Comparison of ENCODE assay signal across 8 cellular contexts in the genomic region with DNA sequence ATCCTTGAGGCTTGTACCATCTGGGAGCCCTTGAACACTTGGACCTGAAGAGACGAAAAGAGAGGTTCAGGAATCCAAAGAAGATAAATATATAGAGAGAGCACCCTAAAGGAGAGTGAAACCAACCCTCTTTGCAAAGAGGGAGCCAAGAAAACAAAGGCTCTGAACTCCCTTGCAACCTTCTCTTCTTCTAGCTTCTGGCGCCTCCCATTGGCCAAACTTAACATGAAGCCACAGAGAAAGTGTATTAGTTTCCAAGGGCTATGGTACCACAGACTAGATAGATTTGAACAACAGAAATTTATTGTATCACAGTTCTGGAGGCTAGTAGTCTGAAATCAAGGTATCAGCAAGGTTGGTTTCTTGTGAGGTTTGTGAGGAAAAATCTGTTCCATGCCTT.
DNase-seq lines count a peak whose midpoint lies in the region; ATAC-seq and TF ChIP-seq lines count a peak whose summit lies in the region.

No MANE protein-coding gene starts in this region.

- no peak overlapping the region for H3K4me3 Mint-ChIP-seq in Calu3 (ENCODE audit: low read depth, unreplicated experiment)
- no peak overlapping the region for H3K4me3 Mint-ChIP-seq in activated T-helper 17 cell treated with anti-CD3 and anti-CD28 coated beads, Interleukin-2, amount 50 U/mL, for 72 hours

- TF ChIP-seq CTCF in Calu3 (IDR thresholded peaks at IDR 0.05; ENCODE audit: unreplicated experiment): peak; percentile 31

- no peaks in the 10 kb centered on the region for H3K4me1 Mint-ChIP-seq in Calu3 (ENCODE audit: low read depth, unreplicated experiment)
- H3K4me1 Mint-ChIP-seq in activated T-helper 17 cell treated with anti-CD3 and anti-CD28 coated beads, Interleukin-2, amount 50 U/mL, for 72 hours: no peaks in the 10 kb centered on the region

- BruUV-seq in Calu3 (replicated peaks; lab: Mats Ljungman, UMichigan): no TSS peak

- no peaks in the 10 kb centered on the region for H3K36me3 Mint-ChIP-seq in Calu3 (ENCODE audit: insufficient read depth, unreplicated experiment)
- no peaks in the 10 kb centered on the region for H3K36me3 Mint-ChIP-seq in activated T-helper 17 cell treated with anti-CD3 and anti-CD28 coated beads, Interleukin-2, amount 50 U/mL, for 72 hours (ENCODE audit: low read depth)

- CTCF ChIA-PET in Calu3 (lab: Charles Lee): interaction anchor here (0.8 to 1.5 kb wide), 2 partner anchors 10 to 658 kb away, joined by 3 to 5 read pairs; no protein-coding TSS in a partner anchor

- ATAC-seq in HG03025 (IDR thresholded peaks at IDR 0.05; ENCODE audit: low FRiP score, unreplicated experiment) (no peak), GM18519 (IDR thresholded peaks at IDR 0.05; ENCODE audit: low FRiP score, unreplicated experiment) (no peak), HG02938 (IDR thresholded peaks at IDR 0.05; ENCODE audit: unreplicated experiment) (no peak)
- no peak for ATAC-seq in activated T-helper 17 cell treated with anti-CD3 and anti-CD28 coated beads, Interleukin-2, amount 50 U/mL, for 72 hours (replicated peaks)

- intact Hi-C loops in Calu3 (cut with micrococcal nuclease; ENCODE audit: unreplicated experiment): loop anchor here (2.0 to 10.0 kb wide), 2 partner anchors 482 to 656 kb away; no protein-coding TSS in a partner anchor

- H3K27ac Mint-ChIP-seq in Calu3 (ENCODE audit: unreplicated experiment): no peak overlapping the region
- no peak overlapping the region for H3K27ac Mint-ChIP-seq in activated T-helper 17 cell treated with anti-CD3 and anti-CD28 coated beads, Interleukin-2, amount 50 U/mL, for 72 hours

- DNase-seq in Calu3 (peak; percentile 27), KG1 (lab: John Stamatoyannopoulos, UW) (peak; percentile 1), SW480 (ENCODE audit: low spot score) (peak; percentile 14), kidney glomerular epithelial cell (lab: John Stamatoyannopoulos, UW) (peak; percentile 54)

- H3K9me3 Mint-ChIP-seq in Calu3 (ENCODE audit: low read depth, unreplicated experiment): peaks cover 3% of the 10 kb centered on the region
- H3K9me3 Mint-ChIP-seq in activated T-helper 17 cell treated with anti-CD3 and anti-CD28 coated beads, Interleukin-2, amount 50 U/mL, for 72 hours: peaks cover 5% of the 10 kb centered on the region

- H3K27me3 Mint-ChIP-seq in Calu3 (ENCODE audit: unreplicated experiment): no peaks in the 10 kb centered on the region
- H3K27me3 Mint-ChIP-seq in activated T-helper 17 cell treated with anti-CD3 and anti-CD28 coated beads, Interleukin-2, amount 50 U/mL, for 72 hours: no peaks in the 10 kb centered on the region

Comparison
In these comparisons a context has a peak if more than half of its experiments do, and no peak if none do; other contexts are left out.
1. DNase-seq: peak in every context shown above with its lines; median percentile 54 in kidney glomerular epithelial cell; 27 in Calu3; 14 in SW480; 1 in KG1.